ENCODE assay signal across 22 cellular contexts in genomic region chr11:123521930-123522329, GRCh38.
DNase-seq lines count a peak whose midpoint lies in the region; ATAC-seq and TF ChIP-seq lines count a peak whose summit lies in the region.
"Had no signal": no experiment of that assay in that cellular context is flagged by ENCODE, and none has a peak within 500 bp of the region (broad histone marks: within the 10 kb centered on the region; RNA-seq: fewer than 3 reads in every experiment).

No MANE protein-coding gene starts in this region.

- POLR2A ChIA-PET in CD8-positive, alpha-beta memory T cell (lab: Charles Lee), result no interaction called here

- no peak overlapping the region for H2AFZ ChIP-seq in GM23338

- H3K9me3 Mint-ChIP-seq in GM23338, result no peaks in the 10 kb centered on the region; the same call in 1 of the 3 replicates
- H3K9me3 Mint-ChIP-seq in activated T-helper 17 cell treated with anti-CD3 and anti-CD28 coated beads, Interleukin-2, amount 50 U/mL, for 72 hours, result no peaks in the 10 kb centered on the region
- H3K9me3 Mint-ChIP-seq in CD8-positive, alpha-beta memory T cell, result peaks cover 0 to 7% (median 2%) of the 10 kb centered on the region in 5 donors

- peaks cover 1% of the 10 kb centered on the region for H3K27me3 Mint-ChIP-seq in GM23338 (ENCODE audit: insufficient read depth, low read depth, poor library complexity)
- H3K27me3 Mint-ChIP-seq in activated T-helper 17 cell treated with anti-CD3 and anti-CD28 coated beads, Interleukin-2, amount 50 U/mL, for 72 hours, result no peaks in the 10 kb centered on the region
- H3K27me3 Mint-ChIP-seq in CD8-positive, alpha-beta memory T cell, result peaks cover 0 to 2% of the 10 kb centered on the region in 2 donors
- H3K27me3 Mint-ChIP-seq: CD4-positive, alpha-beta memory T cell had no signal

- no peak overlapping the region for H3K4me3 ChIP-seq in GM23338
- H3K4me3 ChIP-seq in CD8-positive, alpha-beta memory T cell (ENCODE audit: low read length), result no peak overlapping the region
- H3K4me3 ChIP-seq: A549; BLaER1 treated with 17β-estradiol and CSF1 and Interleukin-3, amounts not matched to agents 10 nM and 100 nM had no signal

- H4K20me1 ChIP-seq in GM23338 (replicated peaks; ENCODE audit: insufficient read depth), result no peaks in the 10 kb centered on the region

- no peaks in the 10 kb centered on the region for H3K9me2 ChIP-seq in GM23338 (ENCODE audit: insufficient read depth)

- no peak overlapping the region for H3K4me3 Mint-ChIP-seq in GM23338
- no peak overlapping the region for H3K4me3 Mint-ChIP-seq in activated T-helper 17 cell treated with anti-CD3 and anti-CD28 coated beads, Interleukin-2, amount 50 U/mL, for 72 hours
- H3K4me3 Mint-ChIP-seq in CD8-positive, alpha-beta memory T cell, result no peak overlapping the region
- H3K4me3 Mint-ChIP-seq: CD14-positive monocyte; CD4-positive, alpha-beta memory T cell had no signal

- peak overlapping the region; percentile 35; the same call in 1 of the 2 replicates for H3K27ac Mint-ChIP-seq in GM23338
- no peak overlapping the region for H3K27ac Mint-ChIP-seq in activated T-helper 17 cell treated with anti-CD3 and anti-CD28 coated beads, Interleukin-2, amount 50 U/mL, for 72 hours
- H3K27ac Mint-ChIP-seq in CD8-positive, alpha-beta memory T cell, result no peak overlapping the region

- no peaks in the 10 kb centered on the region for H3K27me3 ChIP-seq in GM23338 (ENCODE audit: insufficient read depth)
- H3K27me3 ChIP-seq in CD8-positive, alpha-beta memory T cell (ENCODE audit: insufficient read depth, low read length, poor library complexity, severe bottlenecking), result no peaks in the 10 kb centered on the region
- H3K27me3 ChIP-seq: BE2C; BLaER1 treated with 17β-estradiol and CSF1 and Interleukin-3, amounts not matched to agents 10 nM and 100 nM had no signal

- peak; percentile 33 for DNase-seq in CD1c-positive myeloid dendritic cell (ENCODE audit: extremely low spot score)
- no peak for DNase-seq in GM23338 (ENCODE audit: low spot score)
- DNase-seq in dermis blood vessel endothelial cell, result peak; percentile 26
- DNase-seq in left lobe of liver (ENCODE audit: low spot score), result no peak
- no peak for DNase-seq in D341Med (ENCODE audit: low spot score)
- DNase-seq in kidney tubule cell (ENCODE audit: low spot score), result no peak
- no peak for DNase-seq in CD8-positive, alpha-beta memory T cell
- DNase-seq: 8988T; ACHN; AML-193; BE2C; Caco-2; CD4-positive, alpha-beta memory T cell; DMS 273 treated with DMSO at 0.1 percent for 48 hours; DMS79; GF-D8; H7; HCEC 1CT had no signal

- no peak for ATAC-seq in GM23338
- ATAC-seq in left lobe of liver, result peak; percentile 54
- no peak for ATAC-seq in activated T-helper 17 cell treated with anti-CD3 and anti-CD28 coated beads, Interleukin-2, amount 50 U/mL, for 72 hours (replicated peaks)
- ATAC-seq: A549 had no signal

- H3K79me2 ChIP-seq in GM23338 (replicated peaks; ENCODE audit: insufficient read depth), result no peaks in the 10 kb centered on the region

- no peaks in the 10 kb centered on the region for H3K36me3 ChIP-seq in GM23338 (ENCODE audit: insufficient read depth)
- H3K36me3 ChIP-seq in CD8-positive, alpha-beta memory T cell (ENCODE audit: insufficient read depth, low read length), result no peaks in the 10 kb centered on the region
- H3K36me3 ChIP-seq: BE2C had no signal

- CTCF ChIA-PET in CD8-positive, alpha-beta memory T cell (lab: Charles Lee), result no interaction called here

- H3K4me1 Mint-ChIP-seq in GM23338, result peaks cover 58% of the 10 kb centered on the region
- peaks cover 12% of the 10 kb centered on the region for H3K4me1 Mint-ChIP-seq in activated T-helper 17 cell treated with anti-CD3 and anti-CD28 coated beads, Interleukin-2, amount 50 U/mL, for 72 hours
- peaks cover 16 to 19% (median 18%) of the 10 kb centered on the region in 3 donors for H3K4me1 Mint-ChIP-seq in CD8-positive, alpha-beta memory T cell

- H3K9me3 ChIP-seq in CD8-positive, alpha-beta memory T cell (ENCODE audit: low read length), result no peaks in the 10 kb centered on the region
- H3K9me3 ChIP-seq: A549, BE2C, Caco-2 had no signal

- no peak for TF ChIP-seq CTCF in GM23338 (conservative IDR thresholded peaks at IDR 0.05; ENCODE audit: low read depth in 2 of 2)

- peaks cover 61% of the 10 kb centered on the region for H3K4me1 ChIP-seq in GM23338 (ENCODE audit: insufficient read depth)
- no peaks in the 10 kb centered on the region for H3K4me1 ChIP-seq in CD8-positive, alpha-beta memory T cell (ENCODE audit: insufficient read depth, low read length)
- H3K4me1 ChIP-seq: Caco-2 had no signal

- H3K4me2 ChIP-seq in GM23338, result no peak overlapping the region
- H3K4me2 ChIP-seq: A549; BLaER1 treated with 17β-estradiol and CSF1 and Interleukin-3, amounts not matched to agents 10 nM and 100 nM had no signal

- H3F3A ChIP-seq in GM23338 (replicated peaks; ENCODE audit: low read depth), result no peaks in the 10 kb centered on the region

- H3K36me3 Mint-ChIP-seq in GM23338 (ENCODE audit: low read depth), result no peaks in the 10 kb centered on the region
- H3K36me3 Mint-ChIP-seq in activated T-helper 17 cell treated with anti-CD3 and anti-CD28 coated beads, Interleukin-2, amount 50 U/mL, for 72 hours (ENCODE audit: low read depth), result no peaks in the 10 kb centered on the region
- H3K36me3 Mint-ChIP-seq in CD8-positive, alpha-beta memory T cell, result peaks cover 0 to 3% (median 2%) of the 10 kb centered on the region in 3 donors

- H3K27ac ChIP-seq in GM23338 (ENCODE audit: low read depth), result no peak overlapping the region
- no peak overlapping the region for H3K27ac ChIP-seq in CD8-positive, alpha-beta memory T cell (ENCODE audit: low read depth, low read length)
- H3K27ac ChIP-seq: A549; BLaER1 treated with 17β-estradiol and CSF1 and Interleukin-3, amounts not matched to agents 10 nM and 100 nM had no signal

TF ChIP-seq in GM23338, 12 proteins besides CTCF, POLR2A, EP300 and RAD21 (continues in another document):
- TF ChIP-seq, protein P1, sequence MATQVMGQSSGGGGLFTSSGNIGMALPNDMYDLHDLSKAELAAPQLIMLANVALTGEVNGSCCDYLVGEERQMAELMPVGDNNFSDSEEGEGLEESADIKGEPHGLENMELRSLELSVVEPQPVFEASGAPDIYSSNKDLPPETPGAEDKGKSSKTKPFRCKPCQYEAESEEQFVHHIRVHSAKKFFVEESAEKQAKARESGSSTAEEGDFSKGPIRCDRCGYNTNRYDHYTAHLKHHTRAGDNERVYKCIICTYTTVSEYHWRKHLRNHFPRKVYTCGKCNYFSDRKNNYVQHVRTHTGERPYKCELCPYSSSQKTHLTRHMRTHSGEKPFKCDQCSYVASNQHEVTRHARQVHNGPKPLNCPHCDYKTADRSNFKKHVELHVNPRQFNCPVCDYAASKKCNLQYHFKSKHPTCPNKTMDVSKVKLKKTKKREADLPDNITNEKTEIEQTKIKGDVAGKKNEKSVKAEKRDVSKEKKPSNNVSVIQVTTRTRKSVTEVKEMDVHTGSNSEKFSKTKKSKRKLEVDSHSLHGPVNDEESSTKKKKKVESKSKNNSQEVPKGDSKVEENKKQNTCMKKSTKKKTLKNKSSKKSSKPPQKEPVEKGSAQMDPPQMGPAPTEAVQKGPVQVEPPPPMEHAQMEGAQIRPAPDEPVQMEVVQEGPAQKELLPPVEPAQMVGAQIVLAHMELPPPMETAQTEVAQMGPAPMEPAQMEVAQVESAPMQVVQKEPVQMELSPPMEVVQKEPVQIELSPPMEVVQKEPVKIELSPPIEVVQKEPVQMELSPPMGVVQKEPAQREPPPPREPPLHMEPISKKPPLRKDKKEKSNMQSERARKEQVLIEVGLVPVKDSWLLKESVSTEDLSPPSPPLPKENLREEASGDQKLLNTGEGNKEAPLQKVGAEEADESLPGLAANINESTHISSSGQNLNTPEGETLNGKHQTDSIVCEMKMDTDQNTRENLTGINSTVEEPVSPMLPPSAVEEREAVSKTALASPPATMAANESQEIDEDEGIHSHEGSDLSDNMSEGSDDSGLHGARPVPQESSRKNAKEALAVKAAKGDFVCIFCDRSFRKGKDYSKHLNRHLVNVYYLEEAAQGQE (IDR thresholded peaks at IDR 0.05; ENCODE audit: unreplicated experiment), result no peak
- no peak for TF ChIP-seq POLR2AphosphoS5 (IDR thresholded peaks at IDR 0.05; ENCODE audit: low read depth)
- no peak for TF ChIP-seq JUNB (IDR thresholded peaks at IDR 0.05; ENCODE audit: unreplicated experiment)
- TF ChIP-seq, protein P2, sequence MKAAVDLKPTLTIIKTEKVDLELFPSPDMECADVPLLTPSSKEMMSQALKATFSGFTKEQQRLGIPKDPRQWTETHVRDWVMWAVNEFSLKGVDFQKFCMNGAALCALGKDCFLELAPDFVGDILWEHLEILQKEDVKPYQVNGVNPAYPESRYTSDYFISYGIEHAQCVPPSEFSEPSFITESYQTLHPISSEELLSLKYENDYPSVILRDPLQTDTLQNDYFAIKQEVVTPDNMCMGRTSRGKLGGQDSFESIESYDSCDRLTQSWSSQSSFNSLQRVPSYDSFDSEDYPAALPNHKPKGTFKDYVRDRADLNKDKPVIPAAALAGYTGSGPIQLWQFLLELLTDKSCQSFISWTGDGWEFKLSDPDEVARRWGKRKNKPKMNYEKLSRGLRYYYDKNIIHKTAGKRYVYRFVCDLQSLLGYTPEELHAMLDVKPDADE (IDR thresholded peaks at IDR 0.05), result no peak
- no peak for TF ChIP-seq CREB1 (CRISPR knock-in tag; IDR thresholded peaks at IDR 0.05; ENCODE audit: low read depth)

Comparison
In these comparisons a context has a peak if more than half of its experiments do, and no peak if none do; other contexts are left out.
1. DNase-seq: peak in CD1c-positive myeloid dendritic cell (single experiment) and dermis blood vessel endothelial cell (single experiment); none in GM23338 (single experiment), left lobe of liver (single experiment), D341Med (single experiment), kidney tubule cell (single experiment) and CD8-positive, alpha-beta memory T cell (0 of 5).